ENCODE assay signal across 1 cellular context in the genomic region with DNA sequence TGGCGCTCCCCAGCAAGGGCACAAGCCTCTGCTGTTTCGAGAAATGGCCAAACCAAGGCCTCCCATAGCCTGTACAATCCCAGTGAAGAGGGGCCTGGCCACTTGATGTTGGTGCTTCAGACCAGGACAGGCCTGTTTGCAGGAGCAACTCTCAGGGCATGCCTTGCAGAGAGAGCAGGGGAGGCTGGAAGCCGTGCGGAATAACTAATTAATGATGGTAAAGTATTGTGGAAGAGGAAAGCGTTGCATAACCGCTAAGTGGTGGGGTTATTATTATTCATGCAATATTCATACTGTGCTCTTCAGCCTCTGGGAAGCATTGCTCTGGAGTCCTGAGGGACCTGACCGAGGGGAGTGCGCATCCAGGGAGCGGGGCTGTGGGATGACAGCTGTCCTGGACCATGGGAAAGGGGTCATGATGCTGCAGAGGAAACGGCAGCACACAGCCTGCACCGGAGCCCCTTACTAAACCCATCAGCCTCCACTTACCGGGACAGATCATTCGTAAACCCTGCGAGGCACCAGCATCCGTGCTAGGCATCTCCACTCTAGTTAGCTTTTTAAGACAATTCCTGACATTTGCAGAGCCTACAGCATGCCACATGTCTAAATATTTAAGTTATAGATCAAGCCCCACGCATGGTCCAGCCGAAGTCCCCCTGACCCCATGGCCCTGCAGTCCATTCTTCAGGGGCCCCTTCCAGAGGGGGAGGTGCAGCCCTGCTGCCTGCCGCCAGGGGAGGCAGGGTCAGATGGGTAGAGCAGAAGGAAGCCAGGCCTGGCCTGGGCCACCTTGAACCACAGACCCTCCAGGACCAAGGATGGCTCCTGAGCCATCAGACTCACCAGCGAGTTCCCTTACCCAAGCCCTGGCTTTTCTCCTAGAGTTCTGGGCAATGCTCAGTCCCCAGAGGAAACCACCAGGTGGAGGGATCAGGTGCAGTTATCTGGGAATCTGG.
TF ChIP-seq lines count a peak whose summit lies in the region.

No MANE protein-coding gene starts in this region.

TF ChIP-seq in K562, 482 proteins besides CTCF, POLR2A, EP300 and RAD21 (continued from another document):
- TF ChIP-seq, protein P1, sequence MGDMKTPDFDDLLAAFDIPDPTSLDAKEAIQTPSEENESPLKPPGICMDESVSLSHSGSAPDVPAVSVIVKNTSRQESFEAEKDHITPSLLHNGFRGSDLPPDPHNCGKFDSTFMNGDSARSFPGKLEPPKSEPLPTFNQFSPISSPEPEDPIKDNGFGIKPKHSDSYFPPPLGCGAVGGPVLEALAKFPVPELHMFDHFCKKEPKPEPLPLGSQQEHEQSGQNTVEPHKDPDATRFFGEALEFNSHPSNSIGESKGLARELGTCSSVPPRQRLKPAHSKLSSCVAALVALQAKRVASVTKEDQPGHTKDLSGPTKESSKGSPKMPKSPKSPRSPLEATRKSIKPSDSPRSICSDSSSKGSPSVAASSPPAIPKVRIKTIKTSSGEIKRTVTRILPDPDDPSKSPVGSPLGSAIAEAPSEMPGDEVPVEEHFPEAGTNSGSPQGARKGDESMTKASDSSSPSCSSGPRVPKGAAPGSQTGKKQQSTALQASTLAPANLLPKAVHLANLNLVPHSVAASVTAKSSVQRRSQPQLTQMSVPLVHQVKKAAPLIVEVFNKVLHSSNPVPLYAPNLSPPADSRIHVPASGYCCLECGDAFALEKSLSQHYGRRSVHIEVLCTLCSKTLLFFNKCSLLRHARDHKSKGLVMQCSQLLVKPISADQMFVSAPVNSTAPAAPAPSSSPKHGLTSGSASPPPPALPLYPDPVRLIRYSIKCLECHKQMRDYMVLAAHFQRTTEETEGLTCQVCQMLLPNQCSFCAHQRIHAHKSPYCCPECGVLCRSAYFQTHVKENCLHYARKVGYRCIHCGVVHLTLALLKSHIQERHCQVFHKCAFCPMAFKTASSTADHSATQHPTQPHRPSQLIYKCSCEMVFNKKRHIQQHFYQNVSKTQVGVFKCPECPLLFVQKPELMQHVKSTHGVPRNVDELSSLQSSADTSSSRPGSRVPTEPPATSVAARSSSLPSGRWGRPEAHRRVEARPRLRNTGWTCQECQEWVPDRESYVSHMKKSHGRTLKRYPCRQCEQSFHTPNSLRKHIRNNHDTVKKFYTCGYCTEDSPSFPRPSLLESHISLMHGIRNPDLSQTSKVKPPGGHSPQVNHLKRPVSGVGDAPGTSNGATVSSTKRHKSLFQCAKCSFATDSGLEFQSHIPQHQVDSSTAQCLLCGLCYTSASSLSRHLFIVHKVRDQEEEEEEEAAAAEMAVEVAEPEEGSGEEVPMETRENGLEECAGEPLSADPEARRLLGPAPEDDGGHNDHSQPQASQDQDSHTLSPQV (IDR thresholded peaks at IDR 0.05) = no peak
- TF ChIP-seq POLR2G (IDR thresholded peaks at IDR 0.05; ENCODE audit: low read depth, low read length) = peak; percentile 57
- TF ChIP-seq STAT5B (CRISPR knock-in tag; IDR thresholded peaks at IDR 0.05) = no peak
- TF ChIP-seq, protein P2, sequence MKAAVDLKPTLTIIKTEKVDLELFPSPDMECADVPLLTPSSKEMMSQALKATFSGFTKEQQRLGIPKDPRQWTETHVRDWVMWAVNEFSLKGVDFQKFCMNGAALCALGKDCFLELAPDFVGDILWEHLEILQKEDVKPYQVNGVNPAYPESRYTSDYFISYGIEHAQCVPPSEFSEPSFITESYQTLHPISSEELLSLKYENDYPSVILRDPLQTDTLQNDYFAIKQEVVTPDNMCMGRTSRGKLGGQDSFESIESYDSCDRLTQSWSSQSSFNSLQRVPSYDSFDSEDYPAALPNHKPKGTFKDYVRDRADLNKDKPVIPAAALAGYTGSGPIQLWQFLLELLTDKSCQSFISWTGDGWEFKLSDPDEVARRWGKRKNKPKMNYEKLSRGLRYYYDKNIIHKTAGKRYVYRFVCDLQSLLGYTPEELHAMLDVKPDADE (conservative IDR thresholded peaks at IDR 0.05; ENCODE audit: control insufficient read depth, low read depth, low read length) = 0 out of 2 replicates have a peak, but pooled peaks have one; percentile 17
- 0 out of 2 replicates have a peak, but pooled peaks have one; percentile 13 for TF ChIP-seq ZFX (CRISPR knock-in tag; IDR thresholded peaks at IDR 0.05)
- TF ChIP-seq CEBPB (tag; IDR thresholded peaks at IDR 0.05) = 0 out of 2 replicates have a peak, but pooled peaks have one; percentile 14
